ENCODE assay signal across 8 cellular contexts in genomic region chr6:797479-798077, GRCh38.
A peak's percentile ranks its signal among the peaks of the same experiment; 100 is the strongest.
DNase-seq lines count a peak whose midpoint lies in the region; ATAC-seq lines count a peak whose summit lies in the region.

No MANE protein-coding gene starts in this region.

- DNase-seq in Right ventricle myocardium superior = no peak
- DNase-seq in Right ventricle myocardium inferior (ENCODE audit: missing footprints) = no peak
- peak; percentile 62 for DNase-seq in NCI-H2029 (lab: John Stamatoyannopoulos, UW)
- peak; percentile 14 to 20 for DNase-seq in activated CD4-positive, alpha-beta T cell treated with anti-CD3 and anti-CD28 coated beads for 4 hours
- DNase-seq in fibroblast of peridontal ligament (ENCODE audit: extremely low read depth) = peak; percentile 82
- peak; percentile 23 for DNase-seq in non-pigmented ciliary epithelial cell (ENCODE audit: low read depth)

- intact Hi-C loops in Right ventricle myocardium superior (cut with DNase I) (loop anchor here (5.0 to 10.0 kb wide), 3 partner anchors 203 to 600 kb away; no protein-coding TSS in a partner anchor), Right ventricle myocardium inferior (cut with DNase I) (loop anchor here (2.0 to 5.0 kb wide), 2 partner anchors 583 to 600 kb away; no protein-coding TSS in a partner anchor)

- ATAC-seq in Right ventricle myocardium superior (ENCODE audit: poor library complexity) (peak; percentile 63), Right ventricle myocardium inferior (no peak), GM18909 (IDR thresholded peaks at IDR 0.05; ENCODE audit: poor library complexity, unreplicated experiment) (no peak), HG03108 (IDR thresholded peaks at IDR 0.05; ENCODE audit: unreplicated experiment) (no peak)

Comparison
In these comparisons a context has a peak if more than half of its experiments do, and no peak if none do; other contexts are left out.
1. DNase-seq: peak in NCI-H2029 (single experiment), activated CD4-positive, alpha-beta T cell treated with anti-CD3 and anti-CD28 coated beads for 4 hours (2 of 2), fibroblast of peridontal ligament (single experiment) and non-pigmented ciliary epithelial cell (single experiment); none in Right ventricle myocardium superior (single experiment) and Right ventricle myocardium inferior (single experiment).